ENCODE assay signal across 26 cellular contexts in genomic region chr16:65525743-65526142, GRCh38.
"Had no signal": no experiment of that assay in that cellular context is flagged by ENCODE, and none has a peak within 500 bp of the region (broad histone marks: within the 10 kb centered on the region; RNA-seq: fewer than 3 reads in every experiment).

No MANE protein-coding gene starts in this region.

- H3K27me3 Mint-ChIP-seq: activated CD4-positive, alpha-beta memory T cell treated with anti-CD3 and anti-CD28 coated beads for 36 hours; stimulated activated naive CD8-positive, alpha-beta T cell treated with anti-CD3 and anti-CD28 coated beads, Interleukin-15, Interleukin-2, amounts not matched to agents 100 ng/mL and 50 ng/mL, for 24 hours had no signal

- H3K9me3 Mint-ChIP-seq: activated naive CD4-positive, alpha-beta T cell treated with anti-CD3 and anti-CD28 coated beads for 36 hours; stimulated activated naive CD8-positive, alpha-beta T cell treated with anti-CD3 and anti-CD28 coated beads, Interleukin-15, Interleukin-2, amounts not matched to agents 100 ng/mL and 50 ng/mL, for 24 hours had no signal

- H3K4me3 ChIP-seq: body of pancreas, esophagus squamous epithelium, heart right ventricle, lower lobe of right lung, mucosa of descending colon, thyroid gland had no signal

- H3K27ac Mint-ChIP-seq: activated CD4-positive, alpha-beta memory T cell treated with anti-CD3 and anti-CD28 coated beads for 36 hours; activated naive CD4-positive, alpha-beta T cell treated with anti-CD3 and anti-CD28 coated beads for 36 hours; stimulated activated naive CD8-positive, alpha-beta T cell treated with anti-CD3 and anti-CD28 coated beads, Interleukin-15, Interleukin-2, amounts not matched to agents 100 ng/mL and 50 ng/mL, for 24 hours had no signal

- H3K36me3 ChIP-seq: esophagus squamous epithelium, heart right ventricle, lower lobe of right lung, thyroid gland had no signal

- FAIRE-seq: colon, kidney had no signal

- H3K4me1 ChIP-seq: body of pancreas, esophagus squamous epithelium, lower lobe of right lung, thyroid gland had no signal

- H3K4me3 Mint-ChIP-seq: activated CD4-positive, alpha-beta memory T cell treated with anti-CD3 and anti-CD28 coated beads for 36 hours; activated naive CD4-positive, alpha-beta T cell treated with anti-CD3 and anti-CD28 coated beads for 36 hours; stimulated activated naive CD8-positive, alpha-beta T cell treated with anti-CD3 and anti-CD28 coated beads, Interleukin-15, Interleukin-2, amounts not matched to agents 100 ng/mL and 50 ng/mL, for 24 hours had no signal

- DNase-seq: activated CD4-positive, alpha-beta memory T cell treated with anti-CD3 and anti-CD28 coated beads for 36 hours; activated CD4-positive, alpha-beta T cell treated with anti-CD3 and anti-CD28 coated beads for 4 hours; activated CD4-positive, CD25-positive, alpha-beta regulatory T cell; activated naive CD4-positive, alpha-beta T cell treated with anti-CD3 and anti-CD28 coated beads for 36 hours; activated T-cell treated with anti-CD3 and anti-CD28 coated beads, Interleukin-2, amount 50 U/mL, for 48 hours; amygdala; body of pancreas; caudate nucleus; esophagus squamous epithelium; foreskin fibroblast; heart right ventricle; kidney; lower lobe of right lung; mesendoderm; nucleus accumbens; posterior cingulate gyrus; retina; stimulated activated CD4-positive, alpha-beta T cell treated with anti-CD3 and anti-CD28 coated beads, Interleukin-12 subunit alpha, Interleukin-12 subunit beta, amount 100 ng/mL, for 4 hours; substantia nigra; T-helper 1 cell; T1000; thyroid gland had no signal

- H3K27me3 ChIP-seq: body of pancreas, esophagus squamous epithelium, heart right ventricle, thyroid gland had no signal

- ATAC-seq: body of pancreas, left lobe of liver, lower lobe of right lung, mucosa of descending colon had no signal

- H3K9me3 ChIP-seq: body of pancreas, esophagus squamous epithelium, lower lobe of right lung, thyroid gland had no signal

- H3K36me3 Mint-ChIP-seq: activated CD4-positive, alpha-beta memory T cell treated with anti-CD3 and anti-CD28 coated beads for 36 hours had no signal

- H3K27ac ChIP-seq: body of pancreas, esophagus squamous epithelium, heart right ventricle, lower lobe of right lung, thyroid gland had no signal
